Comparison of ENCODE assay signal across 10 cellular contexts in genomic region chr21:29208666-29209059, GRCh38.
A peak's percentile ranks its signal among the peaks of the same experiment; 100 is the strongest.
DNase-seq lines count a peak whose midpoint lies in the region; ATAC-seq and TF ChIP-seq lines count a peak whose summit lies in the region.
"Had no signal": no experiment of that assay in that cellular context is flagged by ENCODE, and none has a peak within 500 bp of the region (broad histone marks: within the 10 kb centered on the region; RNA-seq: fewer than 3 reads in every experiment).

No MANE protein-coding gene starts in this region.

- no peaks in the 10 kb centered on the region for H3K79me2 ChIP-seq in neural progenitor cell (ENCODE audit: low read depth)

- no peak overlapping the region for H3K27ac ChIP-seq in neural progenitor cell

- H3K36me3 ChIP-seq in neural progenitor cell: no peaks in the 10 kb centered on the region

- no peak overlapping the region for H3K4me2 ChIP-seq in neural progenitor cell

- no peaks in the 10 kb centered on the region for H3K27me3 ChIP-seq in neural progenitor cell

- DNase-seq in COLO829 (ENCODE audit: low spot score) (peak; percentile 80), MV-4-11 (lab: John Stamatoyannopoulos, UW) (peak; percentile 82), dermis blood vessel endothelial cell (peak; percentile 74), naive B cell (peak; percentile 20), GOT3 (lab: John Stamatoyannopoulos, UW) (no peak), neural progenitor cell (ENCODE audit: low spot score) (no peak), UCSD-AML1 (lab: John Stamatoyannopoulos, UW; ENCODE audit: unreplicated experiment) (no peak)
- DNase-seq: NCI-H226; stimulated activated CD4-positive, alpha-beta T cell treated with anti-CD3 and anti-CD28 coated beads, Interleukin-4, amount 100 ng/mL, for 1 hour had no signal

- no peaks in the 10 kb centered on the region for H3K36me3 Mint-ChIP-seq in naive B cell
- H3K36me3 Mint-ChIP-seq in neural progenitor cell: no peaks in the 10 kb centered on the region

- H3K4me3 Mint-ChIP-seq in naive B cell: peak overlapping the region in 3 of 8 donors; percentile 0 to 62 (median 59)
- H3K4me3 Mint-ChIP-seq in neural progenitor cell: no peak overlapping the region

- ATAC-seq in naive B cell (ENCODE audit: low read depth in 2 of 2) (peak; percentile 67 to 70), GM21717 (IDR thresholded peaks at IDR 0.05; ENCODE audit: unreplicated experiment) (no peak)

- no peaks in the 10 kb centered on the region for H3K27me3 Mint-ChIP-seq in naive B cell
- H3K27me3 Mint-ChIP-seq in neural progenitor cell (ENCODE audit: insufficient read depth, low read depth): no peaks in the 10 kb centered on the region

- H3K9me3 Mint-ChIP-seq in naive B cell (peaks cover 0 to 2% (median 0%) of the 10 kb centered on the region in 7 donors), neural progenitor cell (no peaks in the 10 kb centered on the region)

- no peaks in the 10 kb centered on the region for H3K9me3 ChIP-seq in neural progenitor cell (ENCODE audit: low read depth)

- H3K4me1 Mint-ChIP-seq in naive B cell (peaks cover 0 to 17% (median 16%) of the 10 kb centered on the region in 3 donors), neural progenitor cell (no peaks in the 10 kb centered on the region)

- no peak overlapping the region for H2AFZ ChIP-seq in neural progenitor cell (replicated peaks)

- no peak overlapping the region for H3K9ac ChIP-seq in neural progenitor cell

- no peak overlapping the region for H3K4me3 ChIP-seq in neural progenitor cell

- no peaks in the 10 kb centered on the region for H4K20me1 ChIP-seq in neural progenitor cell (ENCODE audit: low read depth)

- no peaks in the 10 kb centered on the region for H3F3A ChIP-seq in neural progenitor cell (ENCODE audit: low read depth)

- peaks cover 6% of the 10 kb centered on the region for H3K4me1 ChIP-seq in neural progenitor cell

- H3K27ac Mint-ChIP-seq in naive B cell (peak overlapping the region; percentile 11 to 64 (median 39)), neural progenitor cell (no peak overlapping the region)

- TF ChIP-seq CTCF in neural progenitor cell (IDR thresholded peaks at IDR 0.05): no peak

Comparison
In these comparisons a context has a peak if more than half of its experiments do, and no peak if none do; other contexts are left out.
1. DNase-seq: peak in COLO829 (single experiment), MV-4-11 (single experiment), dermis blood vessel endothelial cell (single experiment) and naive B cell (single experiment); none in GOT3 (single experiment), neural progenitor cell (single experiment) and UCSD-AML1 (single experiment).